Comparison of ENCODE assay signal across 8 cellular contexts in genomic region chr7:44045226-44046014, GRCh38. TPM values are rescaled to one million over a fixed set of nuclear protein-coding genes. Genes with fewer than 3 reads are reported as not detected.
DNase-seq lines count a peak whose midpoint lies in the region; ATAC-seq lines count a peak whose summit lies in the region.

No MANE protein-coding gene starts in this region.

- H3K9ac ChIP-seq in trophoblast cell (ENCODE audit: low read length), result peak overlapping the region; percentile 86

- H3K36me3 ChIP-seq in SJCRH30 (no peaks in the 10 kb centered on the region), trophoblast cell (ENCODE audit: control insufficient read depth in 1 of 2, insufficient read depth in 2 of 2, low read length in 2 of 2) (peaks cover 17 to 19% of the 10 kb centered on the region in 2 experiments)

- H3K36me3 Mint-ChIP-seq in activated CD4-positive, alpha-beta T cell treated with anti-CD3 and anti-CD28 coated beads, Interleukin-2, amount 10 ng/mL, durations not matched to agents 24 days and 14 days (ENCODE audit: low read depth), result peaks cover 36% of the 10 kb centered on the region

- H2AK5ac ChIP-seq in trophoblast cell (ENCODE audit: low read length), result peak overlapping the region; percentile 17

- peak overlapping the region; percentile 89 for H3K18ac ChIP-seq in trophoblast cell (ENCODE audit: low read length)

- H3K4ac ChIP-seq in trophoblast cell (ENCODE audit: low read depth, low read length), result peak overlapping the region; percentile 99

- H3K4me1 ChIP-seq in SJCRH30 (peaks cover 4% of the 10 kb centered on the region; the same call in 1 of the 2 replicates), trophoblast cell (ENCODE audit: control insufficient read depth in 1 of 2, insufficient read depth in 2 of 2, low read length in 2 of 2) (peaks cover 7 to 13% of the 10 kb centered on the region in 2 experiments)

- H3K27ac ChIP-seq in SJCRH30 (peak overlapping the region; percentile 41), epithelial cell of prostate (peak overlapping the region; percentile 79), trophoblast cell (ENCODE audit: low read depth, low read length) (peak overlapping the region; percentile 31)

- H3K4me3 ChIP-seq in SJCRH30 (peak overlapping the region; percentile 91), trophoblast cell (ENCODE audit: low read depth, low read length) (peak overlapping the region; percentile 93)

- H2BK120ac ChIP-seq in trophoblast cell (ENCODE audit: insufficient read depth, low read length, poor library complexity), result peak overlapping the region; percentile 35

- no CpG with 5 or more reads among the region's 15 CpGs for WGBS in trophoblast cell (ENCODE audit: extremely low coverage, insufficient coverage, insufficient read length)

- intact Hi-C loops in activated CD4-positive, alpha-beta T cell treated with anti-CD3 and anti-CD28 coated beads, Interleukin-2, amount 10 ng/mL, durations not matched to agents 24 days and 14 days (cut with micrococcal nuclease), result loop anchor here (1.0 kb wide), 1 partner anchor 37 kb away; the partner anchor contains the start of gene POLM

- peaks cover 12% of the 10 kb centered on the region for H3K79me2 ChIP-seq in trophoblast cell (ENCODE audit: control insufficient read depth, insufficient read depth, low read length, poor library complexity)

- peaks cover 48% of the 10 kb centered on the region for H3K4me1 Mint-ChIP-seq in activated CD4-positive, alpha-beta T cell treated with anti-CD3 and anti-CD28 coated beads, Interleukin-2, amount 10 ng/mL, durations not matched to agents 24 days and 14 days

- H2BK12ac ChIP-seq in trophoblast cell (ENCODE audit: low read length), result no peak overlapping the region

- DNase-seq in activated CD4-positive, alpha-beta T cell treated with anti-CD3 and anti-CD28 coated beads, Interleukin-2, amount 10 ng/mL, durations not matched to agents 24 days and 14 days, result no peak
- no peak for DNase-seq in activated CD4-positive, alpha-beta T cell treated with anti-CD3 and anti-CD28 coated beads for 48 hours
- DNase-seq in SJCRH30 (no peak), epithelial cell of prostate (ENCODE audit: low read depth, low spot score) (no peak), trophoblast cell (peak; percentile 54 to 73), nucleus accumbens (lab: John Stamatoyannopoulos, UW) (no peak)

- H3K23ac ChIP-seq in trophoblast cell (ENCODE audit: low read length), result no peak overlapping the region

- H4K91ac ChIP-seq in trophoblast cell (ENCODE audit: low read depth, low read length), result peak overlapping the region; percentile 94

- H2AFZ ChIP-seq in trophoblast cell (ENCODE audit: insufficient read depth, low read length, poor library complexity), result peak overlapping the region; percentile 79

- H3K14ac ChIP-seq in trophoblast cell (ENCODE audit: low read length), result peak overlapping the region; percentile 93

- peak overlapping the region; percentile 60 for H2BK5ac ChIP-seq in trophoblast cell (ENCODE audit: low read depth, low read length, poor library complexity)

- peak overlapping the region; percentile 80 for H4K8ac ChIP-seq in trophoblast cell (ENCODE audit: low read depth, low read length)

- H3K9me3 Mint-ChIP-seq in activated CD4-positive, alpha-beta T cell treated with anti-CD3 and anti-CD28 coated beads, Interleukin-2, amount 10 ng/mL, durations not matched to agents 24 days and 14 days, result no peaks in the 10 kb centered on the region

- H3K9me3 ChIP-seq in SJCRH30 (replicated peaks) (no peaks in the 10 kb centered on the region), trophoblast cell (ENCODE audit: insufficient read depth, low read depth, low read length) (no peaks in the 10 kb centered on the region)

- H3K79me1 ChIP-seq in trophoblast cell (ENCODE audit: low read length), result peaks cover 10% of the 10 kb centered on the region

- H3K27me3 Mint-ChIP-seq in activated CD4-positive, alpha-beta T cell treated with anti-CD3 and anti-CD28 coated beads, Interleukin-2, amount 10 ng/mL, durations not matched to agents 24 days and 14 days, result no peaks in the 10 kb centered on the region

- H3K27ac Mint-ChIP-seq in activated CD4-positive, alpha-beta T cell treated with anti-CD3 and anti-CD28 coated beads, Interleukin-2, amount 10 ng/mL, durations not matched to agents 24 days and 14 days, result peak overlapping the region; percentile 88

- no peak for ATAC-seq in HG03139 (IDR thresholded peaks at IDR 0.05; ENCODE audit: unreplicated experiment)
- no peak for ATAC-seq in activated CD4-positive, CD25-positive, alpha-beta regulatory T cell treated with anti-CD3 and anti-CD28 coated beads, Interleukin-2, amount 50 U/mL, for 24 hours

- peak overlapping the region; percentile 92 for H3K4me2 ChIP-seq in trophoblast cell (ENCODE audit: low read length)

- peak overlapping the region; percentile 92 for H4K12ac ChIP-seq in trophoblast cell (ENCODE audit: low read depth, low read length)

- H3K27me3 ChIP-seq in SJCRH30, result no peaks in the 10 kb centered on the region
- H3K27me3 ChIP-seq in trophoblast cell (ENCODE audit: insufficient read depth, low read length), result no peaks in the 10 kb centered on the region

- peak overlapping the region; percentile 91 for H3K4me3 Mint-ChIP-seq in activated CD4-positive, alpha-beta T cell treated with anti-CD3 and anti-CD28 coated beads, Interleukin-2, amount 10 ng/mL, durations not matched to agents 24 days and 14 days

RNA-seq across cellular contexts. Expression of gene DBNL, which starts 0.9 kb away (rescaled TPM):
- 127 and 131 TPM in 2 replicates for total RNA-seq in activated CD4-positive, alpha-beta T cell treated with anti-CD3 and anti-CD28 coated beads, Interleukin-2, amount 10 ng/mL, durations not matched to agents 24 days and 14 days
- 51.9 and 54.4 TPM in 2 replicates for total RNA-seq in SJCRH30 (2014; rRNA removed; shearing (Covaris generic))
- polyA plus RNA-seq in trophoblast cell (2013), result 38.5 and 41.0 TPM in 2 replicates

RNA-seq across cellular contexts. Expression of gene PGAM2, which starts 19.9 kb away (rescaled TPM):
- total RNA-seq in activated CD4-positive, alpha-beta T cell treated with anti-CD3 and anti-CD28 coated beads, Interleukin-2, amount 10 ng/mL, durations not matched to agents 24 days and 14 days, result 0.42 TPM in 1 of 2 replicates, not detected in the other
- not detected in 2 replicates for total RNA-seq in SJCRH30 (2014; rRNA removed; shearing (Covaris generic))
- polyA plus RNA-seq in trophoblast cell (2013), result 0.14 TPM in 1 of 2 replicates, not detected in the other

RNA-seq across cellular contexts. Expression of gene POLM, which starts 36.9 kb away (rescaled TPM):
- 39.3 and 41.9 TPM in 2 replicates for total RNA-seq in activated CD4-positive, alpha-beta T cell treated with anti-CD3 and anti-CD28 coated beads, Interleukin-2, amount 10 ng/mL, durations not matched to agents 24 days and 14 days
- total RNA-seq in SJCRH30 (2014; rRNA removed; shearing (Covaris generic)), result 7.6 and 7.9 TPM in 2 replicates
- 10.0 and 10.3 TPM in 2 replicates for polyA plus RNA-seq in trophoblast cell (2013)

RNA-seq across cellular contexts. Expression of gene SPDYE1, which starts 47.7 kb away (rescaled TPM):
- not detected in 2 replicates for total RNA-seq in activated CD4-positive, alpha-beta T cell treated with anti-CD3 and anti-CD28 coated beads, Interleukin-2, amount 10 ng/mL, durations not matched to agents 24 days and 14 days
- not detected in 2 replicates for total RNA-seq in SJCRH30 (2014; rRNA removed; shearing (Covaris generic))
- not detected in 2 replicates for polyA plus RNA-seq in trophoblast cell (2013)

RNA-seq across cellular contexts. Expression of gene AEBP1, which starts 58.7 kb away (rescaled TPM):
- total RNA-seq in activated CD4-positive, alpha-beta T cell treated with anti-CD3 and anti-CD28 coated beads, Interleukin-2, amount 10 ng/mL, durations not matched to agents 24 days and 14 days, result 21.6 and 22.2 TPM in 2 replicates
- total RNA-seq in SJCRH30 (2014; rRNA removed; shearing (Covaris generic)), result 13.4 and 17.8 TPM in 2 replicates
- 31.3 and 31.8 TPM in 2 replicates for polyA plus RNA-seq in trophoblast cell (2013)

Comparison
In these comparisons a context has a peak if more than half of its experiments do, and no peak if none do; other contexts are left out.
1. DNase-seq: peak in trophoblast cell (2 of 2); none in activated CD4-positive, alpha-beta T cell treated with anti-CD3 and anti-CD28 coated beads, Interleukin-2, amount 10 ng/mL, durations not matched to agents 24 days and 14 days (single experiment), activated CD4-positive, alpha-beta T cell treated with anti-CD3 and anti-CD28 coated beads for 48 hours (single experiment), SJCRH30 (0 of 2), epithelial cell of prostate (single experiment) and nucleus accumbens (0 of 56).
2. Peak in every context shown above with its lines, with median percentiles within 50 percentile points of each other: H3K27ac ChIP-seq.